ENCODE assay signal across 14 cellular contexts in genomic region chr7:12987238-12987637, GRCh38.
DNase-seq lines count a peak whose midpoint lies in the region; ATAC-seq, FAIRE-seq and TF ChIP-seq lines count a peak whose summit lies in the region.
"Had no signal": no experiment of that assay in that cellular context is flagged by ENCODE, and none has a peak within 500 bp of the region (broad histone marks: within the 10 kb centered on the region; RNA-seq: fewer than 3 reads in every experiment).

No MANE protein-coding gene starts in this region.

- ATAC-seq in HG02885 (IDR thresholded peaks at IDR 0.05; ENCODE audit: poor library complexity, unreplicated experiment) = no peak
- no peak for ATAC-seq in HG02588 (IDR thresholded peaks at IDR 0.05; ENCODE audit: unreplicated experiment)
- ATAC-seq: GM12878, HCT116 had no signal

- DNase-seq in NCI-H2171 treated with DMSO at 0.1 percent for 48 hours (lab: John Stamatoyannopoulos, UW) (peak; percentile 10), NCI-H2171 (lab: John Stamatoyannopoulos, UW) (no peak), H54 (ENCODE audit: insufficient read length, low spot score) (no peak), NCI-H1105 treated with DMSO at 0.1 percent for 48 hours (lab: John Stamatoyannopoulos, UW) (peak; percentile 54), renal cortical epithelial cell (ENCODE audit: low read depth) (peak; percentile 25)
- DNase-seq: CD4-positive, alpha-beta memory T cell; DMS153; DMS79 treated with DMSO at 0.1 percent for 48 hours; GF-D8; HFFc6 had no signal

- peak; percentile 62 for FAIRE-seq in H54 (lab: Jason Lieb, UNC)
- FAIRE-seq: GM12878 had no signal

- TF ChIP-seq POLR2A in H54 (IDR thresholded peaks at IDR 0.05; ENCODE audit: low read depth, low read length) = no peak

Comparison
In these comparisons a context has a peak if more than half of its experiments do, and no peak if none do; other contexts are left out.
1. DNase-seq: peak in NCI-H2171 treated with DMSO at 0.1 percent for 48 hours (single experiment), NCI-H1105 treated with DMSO at 0.1 percent for 48 hours (single experiment) and renal cortical epithelial cell (single experiment); none in NCI-H2171 (single experiment) and H54 (single experiment).